In the genomic region with DNA sequence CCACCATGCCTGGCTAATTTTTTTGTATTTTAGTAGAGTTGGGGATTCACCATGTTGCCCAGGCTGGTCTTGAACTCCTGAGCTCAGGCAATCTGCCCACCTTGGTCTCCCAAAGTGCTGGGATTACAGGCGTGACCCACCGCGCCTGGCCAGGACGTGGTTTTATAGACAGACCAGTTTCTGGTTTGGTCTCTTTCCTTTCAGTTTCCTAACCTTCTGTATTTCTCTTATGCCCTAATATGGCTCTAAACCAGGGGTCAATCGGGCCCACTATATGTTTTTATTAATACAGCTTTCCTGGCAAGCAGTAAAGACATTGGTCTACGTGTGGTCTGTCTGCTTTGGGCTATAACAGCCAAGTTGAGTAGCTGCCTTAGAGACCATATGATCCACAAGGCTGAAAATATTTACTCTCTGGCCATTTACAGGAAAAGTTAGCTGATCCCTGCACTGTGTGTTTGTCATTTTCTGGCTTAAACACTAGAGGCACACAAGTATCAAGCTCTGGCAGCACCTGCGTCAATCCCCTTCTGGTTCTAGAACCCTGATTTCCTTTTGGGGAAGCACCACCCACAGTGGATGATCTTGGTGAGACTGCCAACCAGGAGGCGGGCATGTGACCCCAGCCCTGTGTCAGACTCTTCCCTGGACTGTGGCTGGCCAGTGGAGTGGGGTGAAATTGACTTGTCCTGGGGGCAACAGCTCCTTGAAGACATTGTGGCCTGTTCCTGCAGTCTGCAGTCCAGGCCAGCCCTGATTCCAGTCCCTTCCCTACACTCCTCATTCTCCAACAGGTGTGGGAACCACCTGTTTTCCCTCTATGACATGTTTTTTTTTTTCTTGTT, we compare ENCODE assay signal across 2 cellular contexts.
TF ChIP-seq lines count a peak whose summit lies in the region.

No MANE protein-coding gene starts in this region.

TF ChIP-seq in HepG2, 621 proteins besides CTCF, POLR2A, EP300 and RAD21:
- TF ChIP-seq ZNF577 (CRISPR knock-in tag; IDR thresholded peaks at IDR 0.05; ENCODE audit: borderline replicate concordance, low read depth) (no peak), ONECUT2 (CRISPR knock-in tag; IDR thresholded peaks at IDR 0.05) (no peak), TBL1XR1 (IDR thresholded peaks at IDR 0.05; ENCODE audit: borderline replicate concordance, low read length, partially characterized antibody) (no peak), HOXD1 (CRISPR knock-in tag; IDR thresholded peaks at IDR 0.05) (no peak), ARNT (IDR thresholded peaks at IDR 0.05) (no peak), HNRNPL (IDR thresholded peaks at IDR 0.05; ENCODE audit: low read depth, low read length) (no peak), SRSF9 (IDR thresholded peaks at IDR 0.05; ENCODE audit: borderline replicate concordance, insufficient read depth, low read depth, low read length, poor library complexity, severe bottlenecking) (no peak), ZFY (CRISPR knock-in tag; IDR thresholded peaks at IDR 0.05) (no peak), ZNF431 (CRISPR knock-in tag; IDR thresholded peaks at IDR 0.05; ENCODE audit: borderline replicate concordance, low read depth) (no peak), ZSCAN30 (CRISPR knock-in tag; IDR thresholded peaks at IDR 0.05) (no peak)
- TF ChIP-seq, protein P1, sequence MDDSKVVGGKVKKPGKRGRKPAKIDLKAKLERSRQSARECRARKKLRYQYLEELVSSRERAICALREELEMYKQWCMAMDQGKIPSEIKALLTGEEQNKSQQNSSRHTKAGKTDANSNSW (CRISPR knock-in tag; IDR thresholded peaks at IDR 0.05; ENCODE audit: borderline replicate concordance), result no peak
- TF ChIP-seq, protein P2, sequence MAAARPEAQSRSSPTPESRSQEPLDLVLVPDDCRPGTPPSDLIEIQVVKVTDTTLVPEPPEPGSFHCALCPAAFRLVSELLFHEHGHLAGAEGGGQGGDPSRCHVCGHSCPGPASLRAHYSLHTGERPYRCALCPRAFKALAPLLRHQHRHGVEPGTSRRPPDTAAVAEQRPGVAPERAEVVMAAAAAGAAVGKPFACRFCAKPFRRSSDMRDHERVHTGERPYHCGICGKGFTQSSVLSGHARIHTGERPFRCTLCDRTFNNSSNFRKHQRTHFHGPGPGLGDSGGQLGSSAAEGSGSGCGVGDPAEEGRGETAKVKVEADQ (CRISPR knock-in tag; IDR thresholded peaks at IDR 0.05; ENCODE audit: borderline replicate concordance), result no peak
- TF ChIP-seq, protein P3, sequence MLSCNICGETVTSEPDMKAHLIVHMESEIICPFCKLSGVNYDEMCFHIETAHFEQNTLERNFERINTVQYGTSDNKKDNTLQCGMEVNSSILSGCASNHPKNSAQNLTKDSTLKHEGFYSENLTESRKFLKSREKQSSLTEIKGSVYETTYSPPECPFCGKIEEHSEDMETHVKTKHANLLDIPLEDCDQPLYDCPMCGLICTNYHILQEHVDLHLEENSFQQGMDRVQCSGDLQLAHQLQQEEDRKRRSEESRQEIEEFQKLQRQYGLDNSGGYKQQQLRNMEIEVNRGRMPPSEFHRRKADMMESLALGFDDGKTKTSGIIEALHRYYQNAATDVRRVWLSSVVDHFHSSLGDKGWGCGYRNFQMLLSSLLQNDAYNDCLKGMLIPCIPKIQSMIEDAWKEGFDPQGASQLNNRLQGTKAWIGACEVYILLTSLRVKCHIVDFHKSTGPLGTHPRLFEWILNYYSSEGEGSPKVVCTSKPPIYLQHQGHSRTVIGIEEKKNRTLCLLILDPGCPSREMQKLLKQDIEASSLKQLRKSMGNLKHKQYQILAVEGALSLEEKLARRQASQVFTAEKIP (CRISPR knock-in tag; IDR thresholded peaks at IDR 0.05; ENCODE audit: borderline replicate concordance), result no peak
- TF ChIP-seq, protein P4, sequence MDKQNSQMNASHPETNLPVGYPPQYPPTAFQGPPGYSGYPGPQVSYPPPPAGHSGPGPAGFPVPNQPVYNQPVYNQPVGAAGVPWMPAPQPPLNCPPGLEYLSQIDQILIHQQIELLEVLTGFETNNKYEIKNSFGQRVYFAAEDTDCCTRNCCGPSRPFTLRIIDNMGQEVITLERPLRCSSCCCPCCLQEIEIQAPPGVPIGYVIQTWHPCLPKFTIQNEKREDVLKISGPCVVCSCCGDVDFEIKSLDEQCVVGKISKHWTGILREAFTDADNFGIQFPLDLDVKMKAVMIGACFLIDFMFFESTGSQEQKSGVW (CRISPR knock-in tag; IDR thresholded peaks at IDR 0.05; ENCODE audit: borderline replicate concordance), result no peak
- TF ChIP-seq, protein P5, sequence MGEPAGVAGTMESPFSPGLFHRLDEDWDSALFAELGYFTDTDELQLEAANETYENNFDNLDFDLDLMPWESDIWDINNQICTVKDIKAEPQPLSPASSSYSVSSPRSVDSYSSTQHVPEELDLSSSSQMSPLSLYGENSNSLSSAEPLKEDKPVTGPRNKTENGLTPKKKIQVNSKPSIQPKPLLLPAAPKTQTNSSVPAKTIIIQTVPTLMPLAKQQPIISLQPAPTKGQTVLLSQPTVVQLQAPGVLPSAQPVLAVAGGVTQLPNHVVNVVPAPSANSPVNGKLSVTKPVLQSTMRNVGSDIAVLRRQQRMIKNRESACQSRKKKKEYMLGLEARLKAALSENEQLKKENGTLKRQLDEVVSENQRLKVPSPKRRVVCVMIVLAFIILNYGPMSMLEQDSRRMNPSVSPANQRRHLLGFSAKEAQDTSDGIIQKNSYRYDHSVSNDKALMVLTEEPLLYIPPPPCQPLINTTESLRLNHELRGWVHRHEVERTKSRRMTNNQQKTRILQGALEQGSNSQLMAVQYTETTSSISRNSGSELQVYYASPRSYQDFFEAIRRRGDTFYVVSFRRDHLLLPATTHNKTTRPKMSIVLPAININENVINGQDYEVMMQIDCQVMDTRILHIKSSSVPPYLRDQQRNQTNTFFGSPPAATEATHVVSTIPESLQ (CRISPR knock-in tag; conservative IDR thresholded peaks at IDR 0.05), result no peak
- TF ChIP-seq, protein P6, sequence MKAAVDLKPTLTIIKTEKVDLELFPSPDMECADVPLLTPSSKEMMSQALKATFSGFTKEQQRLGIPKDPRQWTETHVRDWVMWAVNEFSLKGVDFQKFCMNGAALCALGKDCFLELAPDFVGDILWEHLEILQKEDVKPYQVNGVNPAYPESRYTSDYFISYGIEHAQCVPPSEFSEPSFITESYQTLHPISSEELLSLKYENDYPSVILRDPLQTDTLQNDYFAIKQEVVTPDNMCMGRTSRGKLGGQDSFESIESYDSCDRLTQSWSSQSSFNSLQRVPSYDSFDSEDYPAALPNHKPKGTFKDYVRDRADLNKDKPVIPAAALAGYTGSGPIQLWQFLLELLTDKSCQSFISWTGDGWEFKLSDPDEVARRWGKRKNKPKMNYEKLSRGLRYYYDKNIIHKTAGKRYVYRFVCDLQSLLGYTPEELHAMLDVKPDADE (CRISPR knock-in tag; IDR thresholded peaks at IDR 0.05), result no peak

TF ChIP-seq in H1, 55 proteins besides CTCF, POLR2A, EP300 and RAD21:
- TF ChIP-seq TAF7 (optimal IDR thresholded peaks at IDR 0.05; ENCODE audit: borderline replicate concordance, low read depth, low read length) (no peak), SUZ12 (IDR thresholded peaks at IDR 0.05; ENCODE audit: low read length) (no peak), TBP (IDR thresholded peaks at IDR 0.05; ENCODE audit: low read depth, low read length) (no peak), POLR2AphosphoS5 (IDR thresholded peaks at IDR 0.05; ENCODE audit: low read depth, low read length) (no peak), HDAC2 (IDR thresholded peaks at IDR 0.05; ENCODE audit: borderline replicate concordance in 1 of 2, low read depth in 2 of 2, low read length in 2 of 2) (no peak), BACH1 (IDR thresholded peaks at IDR 0.05; ENCODE audit: low read length) (no peak), HDAC6 (IDR thresholded peaks at IDR 0.05; ENCODE audit: low read depth, low read length) (no peak), KDM1A (IDR thresholded peaks at IDR 0.05; ENCODE audit: borderline replicate concordance, low read length) (no peak)
- TF ChIP-seq, protein P7, sequence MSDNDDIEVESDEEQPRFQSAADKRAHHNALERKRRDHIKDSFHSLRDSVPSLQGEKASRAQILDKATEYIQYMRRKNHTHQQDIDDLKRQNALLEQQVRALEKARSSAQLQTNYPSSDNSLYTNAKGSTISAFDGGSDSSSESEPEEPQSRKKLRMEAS (IDR thresholded peaks at IDR 0.05), result no peak
